Comparison of ENCODE assay signal across 14 cellular contexts in genomic region chr10:132535065-132535651, GRCh38. TPM values are rescaled to one million over a fixed set of nuclear protein-coding genes. Genes with fewer than 3 reads are reported as not detected.
DNase-seq lines count a peak whose midpoint lies in the region; ATAC-seq and TF ChIP-seq lines count a peak whose summit lies in the region.
"Had no signal": no experiment of that assay in that cellular context is flagged by ENCODE, and none has a peak within 500 bp of the region (broad histone marks: within the 10 kb centered on the region; RNA-seq: fewer than 3 reads in every experiment).

No MANE protein-coding gene starts in this region.

- H3K4me3 Mint-ChIP-seq in CD14-positive monocyte (peak overlapping the region in 1 of 2 donors; percentile 41), HFFc6 (peak overlapping the region; percentile 90)
- peak overlapping the region; percentile 10 for H3K4me3 Mint-ChIP-seq in central memory CD8-positive, alpha-beta T cell
- peak overlapping the region; percentile 18 for H3K4me3 Mint-ChIP-seq in natural killer cell treated with Interleukin-12 subunit alpha and Interleukin-12 subunit beta and Interleukin-15 and Interleukin-18, amount 100 ng/mL, for 72 hours
- H3K4me3 Mint-ChIP-seq: CD8-positive, alpha-beta T cell had no signal

- H3K9me3 Mint-ChIP-seq in CD14-positive monocyte, result peaks cover 3 to 19% (median 10%) of the 10 kb centered on the region in 7 donors
- H3K9me3 Mint-ChIP-seq in HFFc6, result peaks cover 14% of the 10 kb centered on the region
- H3K9me3 Mint-ChIP-seq in central memory CD8-positive, alpha-beta T cell, result peaks cover 7% of the 10 kb centered on the region
- H3K9me3 Mint-ChIP-seq in natural killer cell treated with Interleukin-12 subunit alpha and Interleukin-12 subunit beta and Interleukin-15 and Interleukin-18, amount 100 ng/mL, for 72 hours, result peaks cover 4% of the 10 kb centered on the region

- peak; percentile 42 for DNase-seq in CD14-positive monocyte (ENCODE audit: low spot score)
- no peak for DNase-seq in HFFc6
- DNase-seq in central memory CD8-positive, alpha-beta T cell (ENCODE audit: low spot score in 2 of 2), result no peak
- peak; percentile 49 for DNase-seq in natural killer cell treated with Interleukin-12 subunit alpha and Interleukin-12 subunit beta and Interleukin-15 and Interleukin-18, amount 100 ng/mL, for 72 hours (ENCODE audit: low spot score)
- no peak for DNase-seq in hepatic stellate cell (ENCODE audit: low spot score)
- no peak for DNase-seq in mucosa of gallbladder (ENCODE audit: low spot score)
- DNase-seq in HT-29 (ENCODE audit: low spot score), result no peak
- DNase-seq: activated CD4-positive, alpha-beta T cell treated with anti-CD3 and anti-CD28 coated beads, Interleukin-2, amount 50 U/mL, for 1 hour; CD8-positive, alpha-beta T cell; effector memory CD4-positive, alpha-beta T cell; NCI-H1436 treated with DMSO at 0.1 percent for 48 hours; NCI-H774 had no signal

- peaks cover 3 to 11% (median 9%) of the 10 kb centered on the region in 3 donors for H3K27me3 Mint-ChIP-seq in CD14-positive monocyte (ENCODE audit: low read depth in 3 of 3)
- H3K27me3 Mint-ChIP-seq in HFFc6 (ENCODE audit: insufficient read depth), result peaks cover 2% of the 10 kb centered on the region; the same call in 1 of the 2 replicates
- H3K27me3 Mint-ChIP-seq in central memory CD8-positive, alpha-beta T cell, result peaks cover 26% of the 10 kb centered on the region
- H3K27me3 Mint-ChIP-seq in natural killer cell treated with Interleukin-12 subunit alpha and Interleukin-12 subunit beta and Interleukin-15 and Interleukin-18, amount 100 ng/mL, for 72 hours, result peaks cover 8 to 20% of the 10 kb centered on the region in 2 donors

- peaks cover 7 to 17% of the 10 kb centered on the region in 2 donors for H3K36me3 Mint-ChIP-seq in CD14-positive monocyte
- peaks cover 26% of the 10 kb centered on the region for H3K36me3 Mint-ChIP-seq in HFFc6 (ENCODE audit: low read depth)
- peaks cover 10% of the 10 kb centered on the region for H3K36me3 Mint-ChIP-seq in central memory CD8-positive, alpha-beta T cell (ENCODE audit: insufficient read depth)
- peaks cover 7% of the 10 kb centered on the region for H3K36me3 Mint-ChIP-seq in natural killer cell treated with Interleukin-12 subunit alpha and Interleukin-12 subunit beta and Interleukin-15 and Interleukin-18, amount 100 ng/mL, for 72 hours

- no peak for ATAC-seq in central memory CD8-positive, alpha-beta T cell (replicated peaks; ENCODE audit: extremely low read depth, poor library complexity, severe bottlenecking)
- ATAC-seq in natural killer cell treated with Interleukin-12 subunit alpha and Interleukin-12 subunit beta and Interleukin-15 and Interleukin-18, amount 100 ng/mL, for 72 hours, result no peak
- no peak for ATAC-seq in HG03469 (IDR thresholded peaks at IDR 0.05; ENCODE audit: unreplicated experiment)
- ATAC-seq: CD8-positive, alpha-beta T cell; SK-N-SH treated with all-trans-retinoic acid at 6 μM for 48 hours had no signal

- H3K4me1 Mint-ChIP-seq in CD14-positive monocyte, result peaks cover 34% of the 10 kb centered on the region
- peaks cover 63% of the 10 kb centered on the region for H3K4me1 Mint-ChIP-seq in HFFc6 (ENCODE audit: low read depth)
- peaks cover 24% of the 10 kb centered on the region for H3K4me1 Mint-ChIP-seq in central memory CD8-positive, alpha-beta T cell
- peaks cover 15 to 22% of the 10 kb centered on the region in 2 donors for H3K4me1 Mint-ChIP-seq in natural killer cell treated with Interleukin-12 subunit alpha and Interleukin-12 subunit beta and Interleukin-15 and Interleukin-18, amount 100 ng/mL, for 72 hours (ENCODE audit: low read depth in 2 of 2)

- H3K27ac Mint-ChIP-seq in CD14-positive monocyte (peak overlapping the region in 1 of 7 donors; percentile 52), HFFc6 (peak overlapping the region; percentile 84)
- H3K27ac Mint-ChIP-seq in central memory CD8-positive, alpha-beta T cell (ENCODE audit: low read depth), result no peak overlapping the region
- no peak overlapping the region for H3K27ac Mint-ChIP-seq in natural killer cell treated with Interleukin-12 subunit alpha and Interleukin-12 subunit beta and Interleukin-15 and Interleukin-18, amount 100 ng/mL, for 72 hours
- H3K27ac Mint-ChIP-seq: CD8-positive, alpha-beta T cell had no signal

- intact Hi-C loops in CD14-positive monocyte (cut with micrococcal nuclease), result loop anchor here (5.0 to 10.0 kb wide), 9 partner anchors 37 to 230 kb away; partner anchors contain the start of genes LRRC27 (in 1 of the 2) and STK32C (in 1 of the 2)

- TF ChIP-seq CTCF in CD14-positive monocyte (IDR thresholded peaks at IDR 0.05) (no peak), HFFc6 (IDR thresholded peaks at IDR 0.05) (no peak)

RNA-seq across cellular contexts. Expression of gene INPP5A, which starts 2.4 kb away (rescaled TPM):
- 1 to 10 TPM in 1 of 2 donors, under 1 TPM in 1; 0.87 to 2.9 TPM for polyA plus RNA-seq in CD14-positive monocyte
- 10 to 100 TPM; 58.9 to 64.6 (median 63.8) TPM for total RNA-seq in HFFc6 (2021; fragmentation: NEBNext Ultra II Directional; extraction: Animal tissue kit (Norgen Biotek cat#: 25700))
- 10 to 100 TPM; 14.8 to 18.6 TPM for total RNA-seq in natural killer cell treated with Interleukin-12 subunit alpha and Interleukin-12 subunit beta and Interleukin-15 and Interleukin-18, amount 100 ng/mL, for 72 hours
- total RNA-seq in mucosa of gallbladder, result 44.4 TPM
- 18.0 and 22.7 TPM in 2 replicates for total RNA-seq in HT-29 (2014; rRNA removed; shearing (Covaris generic))

Comparison
In these comparisons a context has a peak if more than half of its experiments do, and no peak if none do; other contexts are left out.
1. DNase-seq: peak in CD14-positive monocyte (single experiment) and natural killer cell treated with Interleukin-12 subunit alpha and Interleukin-12 subunit beta and Interleukin-15 and Interleukin-18, amount 100 ng/mL, for 72 hours (single experiment); none in HFFc6 (single experiment), central memory CD8-positive, alpha-beta T cell (0 of 2), hepatic stellate cell (single experiment), mucosa of gallbladder (single experiment) and HT-29 (single experiment).